In the genomic region with DNA sequence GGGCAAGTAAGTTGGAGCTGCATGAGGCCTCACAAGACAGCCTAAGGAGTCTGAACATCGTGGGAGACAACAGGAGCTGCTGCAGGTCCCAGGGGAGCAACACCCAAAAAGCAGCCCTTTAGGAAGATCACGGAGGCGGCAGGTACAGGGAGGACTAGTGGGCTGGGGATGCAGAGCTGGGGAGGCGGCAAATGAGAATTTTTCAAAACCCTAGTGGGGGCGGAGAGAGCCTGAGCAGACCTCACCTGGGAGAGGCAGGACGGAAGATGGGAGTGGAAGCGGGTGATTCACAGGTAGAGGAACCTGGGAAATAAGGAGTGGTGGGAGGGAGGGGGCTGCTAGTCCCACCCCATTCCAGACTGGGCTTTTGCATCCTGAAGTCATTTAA, we compare ENCODE assay signal across 7 cellular contexts. TPM values are rescaled to one million over a fixed set of nuclear protein-coding genes. Genes with fewer than 3 reads are reported as not detected.
"Had no signal": no experiment of that assay in that cellular context is flagged by ENCODE, and none has a peak within 500 bp of the region (broad histone marks: within the 10 kb centered on the region; RNA-seq: fewer than 3 reads in every experiment).

No MANE protein-coding gene starts in this region.

- H3K9me3 ChIP-seq: ascending aorta, psoas muscle, thoracic aorta, upper lobe of right lung had no signal

- H3K4me3 ChIP-seq: ascending aorta, psoas muscle, thoracic aorta, upper lobe of right lung had no signal

- H3K27ac ChIP-seq: ascending aorta, psoas muscle, thoracic aorta, upper lobe of right lung had no signal

- H3K36me3 ChIP-seq: thoracic aorta, upper lobe of right lung had no signal

- H3K27me3 ChIP-seq: ascending aorta, upper lobe of right lung had no signal

- H3K4me1 ChIP-seq: upper lobe of right lung had no signal

RNA-seq across cellular contexts. Expression of gene DKK3, which starts 42.1 kb away (rescaled TPM):
- total RNA-seq: activated B cell treated with CpG ODN at 0.5 μM for 24 hours; activated CD4-positive, alpha-beta memory T cell treated with anti-CD3 and anti-CD28 coated beads for 36 hours; activated T-helper 2 cell treated with anti-CD3 and anti-CD28 coated beads, Interferon-gamma antibody, Interleukin-2, Interleukin-4, amounts not matched to agents 10 μg/mL and 5 μg/mL and 100 μg/mL, durations not matched to agents 14 hours and 24 hours and 36 hours had no signal
